Comparison of ENCODE assay signal across 18 cellular contexts in genomic region chr7:11485626-11486025, GRCh38.
"Had no signal": no experiment of that assay in that cellular context is flagged by ENCODE, and none has a peak within 500 bp of the region (broad histone marks: within the 10 kb centered on the region; RNA-seq: fewer than 3 reads in every experiment).

No MANE protein-coding gene starts in this region.

- H3K4me3 ChIP-seq: esophagus muscularis mucosa, left ventricle myocardium inferior, lower lobe of right lung, neural progenitor cell, suprapubic skin, thyroid gland, uterus had no signal

- H3K4me2 ChIP-seq: neural progenitor cell had no signal

- H3K9ac ChIP-seq: neural progenitor cell, parathyroid adenoma had no signal

- H3K4me1 ChIP-seq: esophagus muscularis mucosa, left ventricle myocardium inferior, lower lobe of right lung, parathyroid adenoma, suprapubic skin, thyroid gland, uterus had no signal

- H3K79me2 ChIP-seq: parathyroid adenoma had no signal

- H3K27me3 ChIP-seq: esophagus muscularis mucosa, neural progenitor cell, suprapubic skin, thyroid gland, uterus had no signal

- H3K9me3 ChIP-seq: esophagus muscularis mucosa, lower lobe of right lung, suprapubic skin, thyroid gland, uterus had no signal

- H3K27ac ChIP-seq: epithelial cell of prostate, esophagus muscularis mucosa, left ventricle myocardium inferior, lower lobe of right lung, neural progenitor cell, parathyroid adenoma, suprapubic skin, thyroid gland, uterus had no signal

- DNase-seq: cortex of kidney; effector memory CD4-positive, alpha-beta T cell; immature natural killer cell; kidney; left cardiac atrium; left ventricle myocardium inferior; lower lobe of right lung; midbrain; small intestine; stimulated activated CD4-positive, alpha-beta T cell treated with anti-CD3 and anti-CD28 coated beads, Interleukin-12 subunit alpha, Interleukin-12 subunit beta, amount 100 ng/mL, for 4 hours; stimulated activated naive CD4-positive, alpha-beta T cell treated with Interleukin-2 at 50 U/mL for 16 hours; thyroid gland; uterus had no signal

- H3K36me3 ChIP-seq: esophagus muscularis mucosa, left ventricle myocardium inferior, lower lobe of right lung, neural progenitor cell, suprapubic skin, thyroid gland, uterus had no signal
